Comparison of ENCODE assay signal across 13 cellular contexts in the genomic region with DNA sequence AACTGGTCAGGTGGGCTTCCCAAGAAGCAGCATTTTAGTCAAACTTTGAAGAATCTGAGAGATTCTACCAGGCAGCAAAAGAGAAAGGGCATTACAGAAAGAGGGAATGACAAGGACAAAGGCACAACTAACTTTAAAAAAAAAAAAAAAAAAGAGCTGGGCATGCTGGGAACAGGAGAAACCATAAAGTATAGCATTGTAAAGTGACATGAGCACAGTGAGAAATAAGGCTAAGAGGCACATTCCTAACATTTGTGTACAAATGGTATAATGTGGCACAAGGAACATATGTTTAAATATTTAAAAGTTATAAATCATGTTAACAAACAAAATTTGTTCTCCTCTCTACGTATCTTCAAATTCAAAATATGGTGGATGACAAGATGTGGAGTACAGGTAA.
DNase-seq lines count a peak whose midpoint lies in the region; ATAC-seq and TF ChIP-seq lines count a peak whose summit lies in the region.
"Had no signal": no experiment of that assay in that cellular context is flagged by ENCODE, and none has a peak within 500 bp of the region (broad histone marks: within the 10 kb centered on the region; RNA-seq: fewer than 3 reads in every experiment).

No MANE protein-coding gene starts in this region.

- peaks cover 0 to 5% (median 0%) of the 10 kb centered on the region in 11 experiments; a peak in 4 of 22 replicates for H3K36me3 ChIP-seq in BLaER1 treated with 17β-estradiol and CSF1 and Interleukin-3, amounts not matched to agents 10 nM and 100 nM

- H3K9ac ChIP-seq in BLaER1 treated with 17β-estradiol and CSF1 and Interleukin-3, amounts not matched to agents 10 nM and 100 nM, result no peak overlapping the region

- H3K4me1 Mint-ChIP-seq in natural killer cell, result peaks cover 15 to 17% of the 10 kb centered on the region in 2 donors

- peak; percentile 11 for DNase-seq in NCI-H69 (lab: John Stamatoyannopoulos, UW)
- no peak for DNase-seq in epithelial cell of prostate (ENCODE audit: low read depth, low spot score)
- DNase-seq in natural killer cell, result no peak
- no peak for DNase-seq in SHP77 (lab: John Stamatoyannopoulos, UW)
- DNase-seq in activated CD4-positive, alpha-beta T cell treated with anti-CD3 and anti-CD28 coated beads for 1 hour, result no peak
- no peak for DNase-seq in CD1c-positive myeloid dendritic cell (ENCODE audit: extremely low spot score)
- no peak for DNase-seq in T-helper 9 cell
- DNase-seq: DND-41, NCI-H1930, NCI-H2171 treated with DMSO at 0.1 percent for 48 hours, NCI-H82 had no signal

- H3K9me3 ChIP-seq in BLaER1 treated with 17β-estradiol and CSF1 and Interleukin-3, amounts not matched to agents 10 nM and 100 nM (replicated peaks in 1 of 11), result peaks cover 26 to 64% (median 31%) of the 10 kb centered on the region in 11 experiments

- peaks cover 9 to 16% (median 13%) of the 10 kb centered on the region in 10 experiments; a peak in 17 of 20 replicates for H3K4me1 ChIP-seq in BLaER1 treated with 17β-estradiol and CSF1 and Interleukin-3, amounts not matched to agents 10 nM and 100 nM

- H3K27ac ChIP-seq in BLaER1 treated with 17β-estradiol and CSF1 and Interleukin-3, amounts not matched to agents 10 nM and 100 nM, result peak overlapping the region in 9 of 11 experiments; percentile 39 to 72 (median 70); a peak in 17 of 22 replicates
- peak overlapping the region; percentile 64 for H3K27ac ChIP-seq in epithelial cell of prostate
- H3K27ac ChIP-seq: C4-2B had no signal

- no peak for TF ChIP-seq CTCF in natural killer cell (IDR thresholded peaks at IDR 0.05)

- H3K27me3 ChIP-seq in BLaER1 treated with 17β-estradiol and CSF1 and Interleukin-3, amounts not matched to agents 10 nM and 100 nM, result no peaks in the 10 kb centered on the region

- intact Hi-C loops in natural killer cell (cut with micrococcal nuclease), result no loop called here

- H3K27me3 Mint-ChIP-seq in natural killer cell (ENCODE audit: low read depth in 2 of 2), result peaks cover 0 to under 1% of the 10 kb centered on the region in 2 donors

- H3K4me2 ChIP-seq in BLaER1 treated with 17β-estradiol and CSF1 and Interleukin-3, amounts not matched to agents 10 nM and 100 nM, result peak overlapping the region in 6 of 11 experiments; percentile 13 to 59 (median 39); a peak in 5 of 22 replicates

- peak overlapping the region; percentile 74 to 78 for H3K27ac Mint-ChIP-seq in natural killer cell

- H3K36me3 Mint-ChIP-seq in natural killer cell, result peaks cover 15% of the 10 kb centered on the region

- H3K4me3 ChIP-seq in BLaER1 treated with 17β-estradiol and CSF1 and Interleukin-3, amounts not matched to agents 10 nM and 100 nM, result no peak overlapping the region

- H3K9me3 Mint-ChIP-seq in natural killer cell, result peaks cover 3 to 7% of the 10 kb centered on the region in 2 donors

- no peaks in the 10 kb centered on the region for H4K20me1 ChIP-seq in BLaER1 treated with 17β-estradiol and CSF1 and Interleukin-3, amounts not matched to agents 10 nM and 100 nM

- peak overlapping the region; percentile 68 for H3K4me3 Mint-ChIP-seq in natural killer cell

- ATAC-seq in natural killer cell, result no peak
